1 cellular context compared by ENCODE assay signal in the genomic region with DNA sequence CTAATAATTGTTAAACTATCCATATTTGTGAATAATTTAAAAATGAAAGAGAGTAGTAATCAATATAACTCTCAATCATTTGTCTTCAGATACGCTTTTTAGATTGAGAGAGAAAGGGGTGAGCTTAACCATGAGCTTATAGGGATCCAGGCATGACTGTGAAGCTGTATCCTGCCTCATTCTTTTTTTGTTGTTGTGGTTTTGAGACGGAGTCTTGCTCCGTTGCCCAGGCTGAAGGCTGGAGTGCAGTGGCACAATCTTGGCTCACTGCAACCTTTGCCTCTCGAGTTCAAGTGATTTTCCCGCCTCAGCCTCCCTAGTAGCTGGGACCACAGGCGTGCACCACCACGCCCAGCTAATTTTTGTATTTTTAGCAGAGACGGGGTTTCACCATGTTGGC. TPM values are rescaled to one million over a fixed set of nuclear protein-coding genes. Genes with fewer than 3 reads are reported as not detected.
"Had no signal": no experiment of that assay in that cellular context is flagged by ENCODE, and none has a peak within 500 bp of the region (broad histone marks: within the 10 kb centered on the region; RNA-seq: fewer than 3 reads in every experiment).

No MANE protein-coding gene starts in this region.

RNA-seq across cellular contexts. Expression of a gene that starts 44.0 kb away (rescaled TPM):
- total RNA-seq: Peyer's patch had no signal
